ENCODE assay signal across 1 cellular context in genomic region chr3:72143322-72143721, GRCh38.
TF ChIP-seq lines count a peak whose summit lies in the region.

No MANE protein-coding gene starts in this region.

TF ChIP-seq in K562, 482 proteins besides CTCF, POLR2A, EP300 and RAD21 (continued from another document and continues in another):
- TF ChIP-seq, protein P1, sequence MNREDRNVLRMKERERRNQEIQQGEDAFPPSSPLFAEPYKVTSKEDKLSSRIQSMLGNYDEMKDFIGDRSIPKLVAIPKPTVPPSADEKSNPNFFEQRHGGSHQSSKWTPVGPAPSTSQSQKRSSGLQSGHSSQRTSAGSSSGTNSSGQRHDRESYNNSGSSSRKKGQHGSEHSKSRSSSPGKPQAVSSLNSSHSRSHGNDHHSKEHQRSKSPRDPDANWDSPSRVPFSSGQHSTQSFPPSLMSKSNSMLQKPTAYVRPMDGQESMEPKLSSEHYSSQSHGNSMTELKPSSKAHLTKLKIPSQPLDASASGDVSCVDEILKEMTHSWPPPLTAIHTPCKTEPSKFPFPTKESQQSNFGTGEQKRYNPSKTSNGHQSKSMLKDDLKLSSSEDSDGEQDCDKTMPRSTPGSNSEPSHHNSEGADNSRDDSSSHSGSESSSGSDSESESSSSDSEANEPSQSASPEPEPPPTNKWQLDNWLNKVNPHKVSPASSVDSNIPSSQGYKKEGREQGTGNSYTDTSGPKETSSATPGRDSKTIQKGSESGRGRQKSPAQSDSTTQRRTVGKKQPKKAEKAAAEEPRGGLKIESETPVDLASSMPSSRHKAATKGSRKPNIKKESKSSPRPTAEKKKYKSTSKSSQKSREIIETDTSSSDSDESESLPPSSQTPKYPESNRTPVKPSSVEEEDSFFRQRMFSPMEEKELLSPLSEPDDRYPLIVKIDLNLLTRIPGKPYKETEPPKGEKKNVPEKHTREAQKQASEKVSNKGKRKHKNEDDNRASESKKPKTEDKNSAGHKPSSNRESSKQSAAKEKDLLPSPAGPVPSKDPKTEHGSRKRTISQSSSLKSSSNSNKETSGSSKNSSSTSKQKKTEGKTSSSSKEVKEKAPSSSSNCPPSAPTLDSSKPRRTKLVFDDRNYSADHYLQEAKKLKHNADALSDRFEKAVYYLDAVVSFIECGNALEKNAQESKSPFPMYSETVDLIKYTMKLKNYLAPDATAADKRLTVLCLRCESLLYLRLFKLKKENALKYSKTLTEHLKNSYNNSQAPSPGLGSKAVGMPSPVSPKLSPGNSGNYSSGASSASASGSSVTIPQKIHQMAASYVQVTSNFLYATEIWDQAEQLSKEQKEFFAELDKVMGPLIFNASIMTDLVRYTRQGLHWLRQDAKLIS (CRISPR knock-in tag; IDR thresholded peaks at IDR 0.05) = no peak
- no peak for TF ChIP-seq ESRRB (CRISPR knock-in tag; IDR thresholded peaks at IDR 0.05; ENCODE audit: borderline replicate concordance)
- no peak for TF ChIP-seq POLR3G (IDR thresholded peaks at IDR 0.05; ENCODE audit: extremely low read depth, insufficient read length, insufficient replicate concordance)
- TF ChIP-seq ZC3H4 (CRISPR knock-in tag; IDR thresholded peaks at IDR 0.05; ENCODE audit: borderline replicate concordance) = no peak
- TF ChIP-seq SETDB1 (IDR thresholded peaks at IDR 0.05; ENCODE audit: low read length) = no peak
- TF ChIP-seq FOXP1 (CRISPR knock-in tag; IDR thresholded peaks at IDR 0.05) = no peak
- TF ChIP-seq KLF16 (IDR thresholded peaks at IDR 0.05) = no peak
- no peak for TF ChIP-seq BCL6 (CRISPR knock-in tag; IDR thresholded peaks at IDR 0.05)
- TF ChIP-seq NUFIP1 (IDR thresholded peaks at IDR 0.05; ENCODE audit: partially characterized antibody) = no peak
- TF ChIP-seq ZNF780A (CRISPR knock-in tag; IDR thresholded peaks at IDR 0.05) = no peak
- TF ChIP-seq HNRNPL (IDR thresholded peaks at IDR 0.05; ENCODE audit: low read depth, low read length) = no peak
- TF ChIP-seq ZNF707 (CRISPR knock-in tag; conservative IDR thresholded peaks at IDR 0.05) = no peak
- TF ChIP-seq, protein P2, sequence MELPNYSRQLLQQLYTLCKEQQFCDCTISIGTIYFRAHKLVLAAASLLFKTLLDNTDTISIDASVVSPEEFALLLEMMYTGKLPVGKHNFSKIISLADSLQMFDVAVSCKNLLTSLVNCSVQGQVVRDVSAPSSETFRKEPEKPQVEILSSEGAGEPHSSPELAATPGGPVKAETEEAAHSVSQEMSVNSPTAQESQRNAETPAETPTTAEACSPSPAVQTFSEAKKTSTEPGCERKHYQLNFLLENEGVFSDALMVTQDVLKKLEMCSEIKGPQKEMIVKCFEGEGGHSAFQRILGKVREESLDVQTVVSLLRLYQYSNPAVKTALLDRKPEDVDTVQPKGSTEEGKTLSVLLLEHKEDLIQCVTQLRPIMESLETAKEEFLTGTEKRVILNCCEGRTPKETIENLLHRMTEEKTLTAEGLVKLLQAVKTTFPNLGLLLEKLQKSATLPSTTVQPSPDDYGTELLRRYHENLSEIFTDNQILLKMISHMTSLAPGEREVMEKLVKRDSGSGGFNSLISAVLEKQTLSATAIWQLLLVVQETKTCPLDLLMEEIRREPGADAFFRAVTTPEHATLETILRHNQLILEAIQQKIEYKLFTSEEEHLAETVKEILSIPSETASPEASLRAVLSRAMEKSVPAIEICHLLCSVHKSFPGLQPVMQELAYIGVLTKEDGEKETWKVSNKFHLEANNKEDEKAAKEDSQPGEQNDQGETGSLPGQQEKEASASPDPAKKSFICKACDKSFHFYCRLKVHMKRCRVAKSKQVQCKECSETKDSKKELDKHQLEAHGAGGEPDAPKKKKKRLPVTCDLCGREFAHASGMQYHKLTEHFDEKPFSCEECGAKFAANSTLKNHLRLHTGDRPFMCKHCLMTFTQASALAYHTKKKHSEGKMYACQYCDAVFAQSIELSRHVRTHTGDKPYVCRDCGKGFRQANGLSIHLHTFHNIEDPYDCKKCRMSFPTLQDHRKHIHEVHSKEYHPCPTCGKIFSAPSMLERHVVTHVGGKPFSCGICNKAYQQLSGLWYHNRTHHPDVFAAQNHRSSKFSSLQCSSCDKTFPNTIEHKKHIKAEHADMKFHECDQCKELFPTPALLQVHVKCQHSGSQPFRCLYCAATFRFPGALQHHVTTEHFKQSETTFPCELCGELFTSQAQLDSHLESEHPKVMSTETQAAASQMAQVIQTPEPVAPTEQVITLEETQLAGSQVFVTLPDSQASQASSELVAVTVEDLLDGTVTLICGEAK (IDR thresholded peaks at IDR 0.05) = no peak
- TF ChIP-seq, protein P2 (CRISPR knock-in tag; IDR thresholded peaks at IDR 0.05) = no peak
- peak; percentile 94 for TF ChIP-seq BCOR (IDR thresholded peaks at IDR 0.05)
- no peak for TF ChIP-seq HNRNPK (IDR thresholded peaks at IDR 0.05; ENCODE audit: low read depth, low read length, poor library complexity, severe bottlenecking)
- TF ChIP-seq ADNP (tag; IDR thresholded peaks at IDR 0.05) = peak; percentile 92
- no peak for TF ChIP-seq TEAD2 (tag; IDR thresholded peaks at IDR 0.05)
- TF ChIP-seq JUN (IDR thresholded peaks at IDR 0.05; ENCODE audit: borderline replicate concordance, low read depth, low read length) = peak; percentile 55; the same call in 1 of the 2 replicates
- TF ChIP-seq JUN (CRISPR knock-in tag; IDR thresholded peaks at IDR 0.05; ENCODE audit: borderline replicate concordance) = no peak
- no peak for TF ChIP-seq POLR2AphosphoS2 (IDR thresholded peaks at IDR 0.05; ENCODE audit: low read length)
- TF ChIP-seq CCNT2 (IDR thresholded peaks at IDR 0.05; ENCODE audit: borderline replicate concordance, extremely low read depth, insufficient read length, low read depth, low read length) = no peak
- no peak for TF ChIP-seq ZNF431 (CRISPR knock-in tag; IDR thresholded peaks at IDR 0.05)
- no peak for TF ChIP-seq LEF1 (IDR thresholded peaks at IDR 0.05)
- no peak for TF ChIP-seq ZNF347 (CRISPR knock-in tag; IDR thresholded peaks at IDR 0.05; ENCODE audit: low read depth)
- TF ChIP-seq, protein P3, sequence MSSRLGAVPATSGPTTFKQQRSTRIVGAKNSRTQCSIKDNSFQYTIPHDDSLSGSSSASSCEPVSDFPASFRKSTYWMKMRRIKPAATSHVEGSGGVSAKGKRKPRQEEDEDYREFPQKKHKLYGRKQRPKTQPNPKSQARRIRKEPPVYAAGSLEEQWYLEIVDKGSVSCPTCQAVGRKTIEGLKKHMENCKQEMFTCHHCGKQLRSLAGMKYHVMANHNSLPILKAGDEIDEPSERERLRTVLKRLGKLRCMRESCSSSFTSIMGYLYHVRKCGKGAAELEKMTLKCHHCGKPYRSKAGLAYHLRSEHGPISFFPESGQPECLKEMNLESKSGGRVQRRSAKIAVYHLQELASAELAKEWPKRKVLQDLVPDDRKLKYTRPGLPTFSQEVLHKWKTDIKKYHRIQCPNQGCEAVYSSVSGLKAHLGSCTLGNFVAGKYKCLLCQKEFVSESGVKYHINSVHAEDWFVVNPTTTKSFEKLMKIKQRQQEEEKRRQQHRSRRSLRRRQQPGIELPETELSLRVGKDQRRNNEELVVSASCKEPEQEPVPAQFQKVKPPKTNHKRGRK (tag; IDR thresholded peaks at IDR 0.05) = no peak
- no peak; the same call in 1 of the 2 replicates for TF ChIP-seq FOXJ2 (tag; IDR thresholded peaks at IDR 0.05)
- no peak for TF ChIP-seq RBFOX2 (IDR thresholded peaks at IDR 0.05; ENCODE audit: low read depth, low read length)
- no peak for TF ChIP-seq CHCHD3 (CRISPR knock-in tag; IDR thresholded peaks at IDR 0.05)
- TF ChIP-seq HIVEP1 (CRISPR knock-in tag; IDR thresholded peaks at IDR 0.05) = peak; percentile 83; the same call in 1 of the 2 replicates
- TF ChIP-seq PYGO2 (tag; IDR thresholded peaks at IDR 0.05) = no peak
- peak; percentile 96 for TF ChIP-seq RBM25 (IDR thresholded peaks at IDR 0.05; ENCODE audit: low read depth, low read length, severe bottlenecking)
- no peak for TF ChIP-seq CCAR2 (IDR thresholded peaks at IDR 0.05; ENCODE audit: low read depth, low read length)
- TF ChIP-seq ARNT (IDR thresholded peaks at IDR 0.05) = 0 out of 4 replicates have a peak, but pooled peaks of 1 of the 2 experiments have one; percentile 30
- no peak for TF ChIP-seq MTA2 (IDR thresholded peaks at IDR 0.05; ENCODE audit: low read depth)
- no peak for TF ChIP-seq TAF15 (IDR thresholded peaks at IDR 0.05; ENCODE audit: low read depth, low read length)
- TF ChIP-seq KDM2B (CRISPR knock-in tag; IDR thresholded peaks at IDR 0.05) = no peak
- no peak for TF ChIP-seq ZBTB8A (IDR thresholded peaks at IDR 0.05; ENCODE audit: partially characterized antibody)
- TF ChIP-seq EZH2 (IDR thresholded peaks at IDR 0.05; ENCODE audit: borderline replicate concordance, low read depth, low read length) = no peak
- TF ChIP-seq TCF15 (CRISPR knock-in tag; IDR thresholded peaks at IDR 0.05) = no peak
- no peak for TF ChIP-seq ZNF449 (CRISPR knock-in tag; IDR thresholded peaks at IDR 0.05)
- no peak for TF ChIP-seq SMAD3 (CRISPR knock-in tag; conservative IDR thresholded peaks at IDR 0.05)
- no peak for TF ChIP-seq YY1 (IDR thresholded peaks at IDR 0.05; ENCODE audit: borderline replicate concordance in 1 of 3, control insufficient read depth in 1 of 3, extremely low read depth in 1 of 3, insufficient read depth in 3 of 3, insufficient read length in 1 of 3, insufficient replicate concordance in 2 of 3, low read depth in 1 of 3, low read length in 2 of 3)
- no peak for TF ChIP-seq KDM4B (IDR thresholded peaks at IDR 0.05; ENCODE audit: borderline replicate concordance in 2 of 2, low read depth in 1 of 2)
- peak in 1 of 2 experiments; percentile 88; a peak in 2 of 3 replicates for TF ChIP-seq CBX3 (IDR thresholded peaks at IDR 0.05; ENCODE audit: borderline replicate concordance in 1 of 2, low read length in 2 of 2)
- TF ChIP-seq, protein P4, sequence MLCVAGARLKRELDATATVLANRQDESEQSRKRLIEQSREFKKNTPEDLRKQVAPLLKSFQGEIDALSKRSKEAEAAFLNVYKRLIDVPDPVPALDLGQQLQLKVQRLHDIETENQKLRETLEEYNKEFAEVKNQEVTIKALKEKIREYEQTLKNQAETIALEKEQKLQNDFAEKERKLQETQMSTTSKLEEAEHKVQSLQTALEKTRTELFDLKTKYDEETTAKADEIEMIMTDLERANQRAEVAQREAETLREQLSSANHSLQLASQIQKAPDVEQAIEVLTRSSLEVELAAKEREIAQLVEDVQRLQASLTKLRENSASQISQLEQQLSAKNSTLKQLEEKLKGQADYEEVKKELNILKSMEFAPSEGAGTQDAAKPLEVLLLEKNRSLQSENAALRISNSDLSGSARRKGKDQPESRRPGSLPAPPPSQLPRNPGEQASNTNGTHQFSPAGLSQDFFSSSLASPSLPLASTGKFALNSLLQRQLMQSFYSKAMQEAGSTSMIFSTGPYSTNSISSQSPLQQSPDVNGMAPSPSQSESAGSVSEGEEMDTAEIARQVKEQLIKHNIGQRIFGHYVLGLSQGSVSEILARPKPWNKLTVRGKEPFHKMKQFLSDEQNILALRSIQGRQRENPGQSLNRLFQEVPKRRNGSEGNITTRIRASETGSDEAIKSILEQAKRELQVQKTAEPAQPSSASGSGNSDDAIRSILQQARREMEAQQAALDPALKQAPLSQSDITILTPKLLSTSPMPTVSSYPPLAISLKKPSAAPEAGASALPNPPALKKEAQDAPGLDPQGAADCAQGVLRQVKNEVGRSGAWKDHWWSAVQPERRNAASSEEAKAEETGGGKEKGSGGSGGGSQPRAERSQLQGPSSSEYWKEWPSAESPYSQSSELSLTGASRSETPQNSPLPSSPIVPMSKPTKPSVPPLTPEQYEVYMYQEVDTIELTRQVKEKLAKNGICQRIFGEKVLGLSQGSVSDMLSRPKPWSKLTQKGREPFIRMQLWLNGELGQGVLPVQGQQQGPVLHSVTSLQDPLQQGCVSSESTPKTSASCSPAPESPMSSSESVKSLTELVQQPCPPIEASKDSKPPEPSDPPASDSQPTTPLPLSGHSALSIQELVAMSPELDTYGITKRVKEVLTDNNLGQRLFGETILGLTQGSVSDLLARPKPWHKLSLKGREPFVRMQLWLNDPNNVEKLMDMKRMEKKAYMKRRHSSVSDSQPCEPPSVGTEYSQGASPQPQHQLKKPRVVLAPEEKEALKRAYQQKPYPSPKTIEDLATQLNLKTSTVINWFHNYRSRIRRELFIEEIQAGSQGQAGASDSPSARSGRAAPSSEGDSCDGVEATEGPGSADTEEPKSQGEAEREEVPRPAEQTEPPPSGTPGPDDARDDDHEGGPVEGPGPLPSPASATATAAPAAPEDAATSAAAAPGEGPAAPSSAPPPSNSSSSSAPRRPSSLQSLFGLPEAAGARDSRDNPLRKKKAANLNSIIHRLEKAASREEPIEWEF (CRISPR knock-in tag; IDR thresholded peaks at IDR 0.05) = no peak
